In genomic region chr15:70679919-70680231, GRCh38 we compare ENCODE assay signal across 15 cellular contexts.
"Had no signal": no experiment of that assay in that cellular context is flagged by ENCODE, and none has a peak within 500 bp of the region (broad histone marks: within the 10 kb centered on the region; RNA-seq: fewer than 3 reads in every experiment).

No MANE protein-coding gene starts in this region.

- H3K9me3 ChIP-seq: adrenal gland, esophagus muscularis mucosa, pancreas, stomach, upper lobe of right lung had no signal

- H3K4me3 ChIP-seq: adrenal gland, esophagus muscularis mucosa, pancreas, stomach, upper lobe of right lung had no signal

- ATAC-seq: activated CD4-positive, CD25-positive, alpha-beta regulatory T cell treated with anti-CD3 and anti-CD28 coated beads, Interleukin-2, amount 50 U/mL, for 24 hours; activated naive CD4-positive, alpha-beta T cell treated with anti-CD3 and anti-CD28 coated beads, Interleukin-2, amount 50 U/mL, for 72 hours; left ventricle myocardium superior; stimulated activated effector memory CD8-positive, alpha-beta T cell treated with anti-CD3 and anti-CD28 coated beads, Interleukin-12 subunit alpha, Interleukin-12 subunit beta, amount 100 ng/mL, for 72 hours had no signal

- H3K36me3 ChIP-seq: pancreas had no signal

- H3K4me1 ChIP-seq: upper lobe of right lung had no signal

- DNase-seq: activated gamma-delta T cell treated with Interleukin-2 at 50 U/mL for 16 hours; activated T-cell treated with anti-CD3 and anti-CD28 coated beads for 4 hours; adrenal gland; cerebellar nuclear complex; effector CD4-positive, alpha-beta T cell; left ventricle myocardium superior; pancreas; stimulated activated CD4-positive, alpha-beta T cell treated with anti-CD3 and anti-CD28 coated beads, Interleukin-4, amount 100 ng/mL, for 24 hours; stomach; T1000; upper lobe of right lung had no signal

- H3K27ac ChIP-seq: adrenal gland, esophagus muscularis mucosa, pancreas, stomach, upper lobe of right lung had no signal

- H3K27me3 ChIP-seq: adrenal gland, esophagus muscularis mucosa, pancreas, stomach, upper lobe of right lung had no signal
